7 cellular contexts compared by ENCODE assay signal in the genomic region with DNA sequence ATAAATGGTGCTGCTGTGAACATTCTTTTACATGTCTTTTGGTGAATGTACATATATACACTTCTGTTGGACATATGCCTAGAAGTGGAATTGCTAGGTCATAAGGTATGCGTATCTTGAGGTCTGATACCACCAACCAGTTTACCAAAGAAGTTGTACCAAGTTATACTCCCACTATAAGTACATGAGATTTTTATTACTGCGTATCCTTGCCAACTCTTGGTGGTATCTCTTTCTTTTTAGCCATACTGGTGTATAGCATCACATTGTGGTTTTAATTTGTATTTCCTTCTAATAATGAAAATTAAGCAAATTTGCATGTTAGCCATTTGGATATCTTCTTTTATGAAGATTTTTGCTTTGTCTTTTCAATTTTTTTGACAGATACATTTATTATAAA.
"Had no signal": no experiment of that assay in that cellular context is flagged by ENCODE, and none has a peak within 500 bp of the region (broad histone marks: within the 10 kb centered on the region; RNA-seq: fewer than 3 reads in every experiment).

No MANE protein-coding gene starts in this region.

- ATAC-seq: GM12878 had no signal

- FAIRE-seq: G401.6, GM12878, GM12891, GM12892, GM19239 had no signal

- H3K4me3 ChIP-seq: GM12878 had no signal

- DNase-seq: GDM1, GF-D8 had no signal
